Comparison of ENCODE assay signal across 1 cellular context in the genomic region with DNA sequence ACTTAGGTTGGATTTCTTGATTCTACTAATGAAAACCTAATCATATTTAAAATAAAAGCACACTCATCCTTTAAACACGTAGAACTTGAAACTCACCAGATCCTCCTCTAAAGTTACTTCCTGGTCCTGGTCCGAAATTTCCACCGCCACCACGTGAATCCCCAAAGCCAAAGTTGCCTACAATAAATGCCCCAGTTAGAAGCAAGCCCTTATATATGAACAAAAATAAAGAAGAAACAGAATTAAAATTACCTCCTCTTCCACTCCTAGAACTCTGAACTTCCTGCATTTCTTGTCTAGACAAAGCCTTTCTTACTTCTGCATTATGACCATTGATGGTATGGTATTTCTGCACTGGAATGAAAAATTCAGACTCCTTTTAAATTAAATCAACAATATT.
TF ChIP-seq lines count a peak whose summit lies in the region.

No MANE protein-coding gene starts in this region.

TF ChIP-seq in WTC11, 78 proteins besides CTCF, POLR2A, EP300 and RAD21 (continued from another document):
- TF ChIP-seq, protein P1, sequence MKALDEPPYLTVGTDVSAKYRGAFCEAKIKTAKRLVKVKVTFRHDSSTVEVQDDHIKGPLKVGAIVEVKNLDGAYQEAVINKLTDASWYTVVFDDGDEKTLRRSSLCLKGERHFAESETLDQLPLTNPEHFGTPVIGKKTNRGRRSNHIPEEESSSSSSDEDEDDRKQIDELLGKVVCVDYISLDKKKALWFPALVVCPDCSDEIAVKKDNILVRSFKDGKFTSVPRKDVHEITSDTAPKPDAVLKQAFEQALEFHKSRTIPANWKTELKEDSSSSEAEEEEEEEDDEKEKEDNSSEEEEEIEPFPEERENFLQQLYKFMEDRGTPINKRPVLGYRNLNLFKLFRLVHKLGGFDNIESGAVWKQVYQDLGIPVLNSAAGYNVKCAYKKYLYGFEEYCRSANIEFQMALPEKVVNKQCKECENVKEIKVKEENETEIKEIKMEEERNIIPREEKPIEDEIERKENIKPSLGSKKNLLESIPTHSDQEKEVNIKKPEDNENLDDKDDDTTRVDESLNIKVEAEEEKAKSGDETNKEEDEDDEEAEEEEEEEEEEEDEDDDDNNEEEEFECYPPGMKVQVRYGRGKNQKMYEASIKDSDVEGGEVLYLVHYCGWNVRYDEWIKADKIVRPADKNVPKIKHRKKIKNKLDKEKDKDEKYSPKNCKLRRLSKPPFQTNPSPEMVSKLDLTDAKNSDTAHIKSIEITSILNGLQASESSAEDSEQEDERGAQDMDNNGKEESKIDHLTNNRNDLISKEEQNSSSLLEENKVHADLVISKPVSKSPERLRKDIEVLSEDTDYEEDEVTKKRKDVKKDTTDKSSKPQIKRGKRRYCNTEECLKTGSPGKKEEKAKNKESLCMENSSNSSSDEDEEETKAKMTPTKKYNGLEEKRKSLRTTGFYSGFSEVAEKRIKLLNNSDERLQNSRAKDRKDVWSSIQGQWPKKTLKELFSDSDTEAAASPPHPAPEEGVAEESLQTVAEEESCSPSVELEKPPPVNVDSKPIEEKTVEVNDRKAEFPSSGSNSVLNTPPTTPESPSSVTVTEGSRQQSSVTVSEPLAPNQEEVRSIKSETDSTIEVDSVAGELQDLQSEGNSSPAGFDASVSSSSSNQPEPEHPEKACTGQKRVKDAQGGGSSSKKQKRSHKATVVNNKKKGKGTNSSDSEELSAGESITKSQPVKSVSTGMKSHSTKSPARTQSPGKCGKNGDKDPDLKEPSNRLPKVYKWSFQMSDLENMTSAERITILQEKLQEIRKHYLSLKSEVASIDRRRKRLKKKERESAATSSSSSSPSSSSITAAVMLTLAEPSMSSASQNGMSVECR (CRISPR knock-in tag; IDR thresholded peaks at IDR 0.05; ENCODE audit: borderline replicate concordance), result no peak
- TF ChIP-seq TEAD4 (CRISPR knock-in tag; IDR thresholded peaks at IDR 0.05) (no peak), EMX1 (CRISPR knock-in tag; IDR thresholded peaks at IDR 0.05) (no peak), TEAD1 (CRISPR knock-in tag; IDR thresholded peaks at IDR 0.05) (no peak), SOX15 (CRISPR knock-in tag; IDR thresholded peaks at IDR 0.05) (no peak), RELA (CRISPR knock-in tag; IDR thresholded peaks at IDR 0.05; ENCODE audit: borderline replicate concordance) (no peak), ZNF317 (CRISPR knock-in tag; IDR thresholded peaks at IDR 0.05; ENCODE audit: borderline replicate concordance, low read depth) (no peak), NFYB (CRISPR knock-in tag; conservative IDR thresholded peaks at IDR 0.05; ENCODE audit: low read depth) (no peak), OVOL2 (CRISPR knock-in tag; IDR thresholded peaks at IDR 0.05; ENCODE audit: borderline replicate concordance) (no peak), FOXJ3 (CRISPR knock-in tag; IDR thresholded peaks at IDR 0.05; ENCODE audit: borderline replicate concordance) (no peak)
- TF ChIP-seq, protein P2, sequence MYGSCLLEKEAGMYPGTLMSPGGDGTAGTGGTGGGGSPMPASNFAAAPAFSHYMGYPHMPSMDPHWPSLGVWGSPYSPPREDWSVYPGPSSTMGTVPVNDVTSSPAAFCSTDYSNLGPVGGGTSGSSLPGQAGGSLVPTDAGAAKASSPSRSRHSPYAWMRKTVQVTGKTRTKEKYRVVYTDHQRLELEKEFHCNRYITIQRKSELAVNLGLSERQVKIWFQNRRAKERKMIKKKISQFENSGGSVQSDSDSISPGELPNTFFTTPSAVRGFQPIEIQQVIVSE (CRISPR knock-in tag; IDR thresholded peaks at IDR 0.05; ENCODE audit: borderline replicate concordance), result no peak
- TF ChIP-seq, protein P3, sequence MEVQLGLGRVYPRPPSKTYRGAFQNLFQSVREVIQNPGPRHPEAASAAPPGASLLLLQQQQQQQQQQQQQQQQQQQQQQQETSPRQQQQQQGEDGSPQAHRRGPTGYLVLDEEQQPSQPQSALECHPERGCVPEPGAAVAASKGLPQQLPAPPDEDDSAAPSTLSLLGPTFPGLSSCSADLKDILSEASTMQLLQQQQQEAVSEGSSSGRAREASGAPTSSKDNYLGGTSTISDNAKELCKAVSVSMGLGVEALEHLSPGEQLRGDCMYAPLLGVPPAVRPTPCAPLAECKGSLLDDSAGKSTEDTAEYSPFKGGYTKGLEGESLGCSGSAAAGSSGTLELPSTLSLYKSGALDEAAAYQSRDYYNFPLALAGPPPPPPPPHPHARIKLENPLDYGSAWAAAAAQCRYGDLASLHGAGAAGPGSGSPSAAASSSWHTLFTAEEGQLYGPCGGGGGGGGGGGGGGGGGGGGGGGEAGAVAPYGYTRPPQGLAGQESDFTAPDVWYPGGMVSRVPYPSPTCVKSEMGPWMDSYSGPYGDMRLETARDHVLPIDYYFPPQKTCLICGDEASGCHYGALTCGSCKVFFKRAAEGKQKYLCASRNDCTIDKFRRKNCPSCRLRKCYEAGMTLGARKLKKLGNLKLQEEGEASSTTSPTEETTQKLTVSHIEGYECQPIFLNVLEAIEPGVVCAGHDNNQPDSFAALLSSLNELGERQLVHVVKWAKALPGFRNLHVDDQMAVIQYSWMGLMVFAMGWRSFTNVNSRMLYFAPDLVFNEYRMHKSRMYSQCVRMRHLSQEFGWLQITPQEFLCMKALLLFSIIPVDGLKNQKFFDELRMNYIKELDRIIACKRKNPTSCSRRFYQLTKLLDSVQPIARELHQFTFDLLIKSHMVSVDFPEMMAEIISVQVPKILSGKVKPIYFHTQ (CRISPR knock-in tag; IDR thresholded peaks at IDR 0.05), result no peak
TF ChIP-seq in WTC11: peak in this region for 0.
